18 cellular contexts compared by ENCODE assay signal in the genomic region with DNA sequence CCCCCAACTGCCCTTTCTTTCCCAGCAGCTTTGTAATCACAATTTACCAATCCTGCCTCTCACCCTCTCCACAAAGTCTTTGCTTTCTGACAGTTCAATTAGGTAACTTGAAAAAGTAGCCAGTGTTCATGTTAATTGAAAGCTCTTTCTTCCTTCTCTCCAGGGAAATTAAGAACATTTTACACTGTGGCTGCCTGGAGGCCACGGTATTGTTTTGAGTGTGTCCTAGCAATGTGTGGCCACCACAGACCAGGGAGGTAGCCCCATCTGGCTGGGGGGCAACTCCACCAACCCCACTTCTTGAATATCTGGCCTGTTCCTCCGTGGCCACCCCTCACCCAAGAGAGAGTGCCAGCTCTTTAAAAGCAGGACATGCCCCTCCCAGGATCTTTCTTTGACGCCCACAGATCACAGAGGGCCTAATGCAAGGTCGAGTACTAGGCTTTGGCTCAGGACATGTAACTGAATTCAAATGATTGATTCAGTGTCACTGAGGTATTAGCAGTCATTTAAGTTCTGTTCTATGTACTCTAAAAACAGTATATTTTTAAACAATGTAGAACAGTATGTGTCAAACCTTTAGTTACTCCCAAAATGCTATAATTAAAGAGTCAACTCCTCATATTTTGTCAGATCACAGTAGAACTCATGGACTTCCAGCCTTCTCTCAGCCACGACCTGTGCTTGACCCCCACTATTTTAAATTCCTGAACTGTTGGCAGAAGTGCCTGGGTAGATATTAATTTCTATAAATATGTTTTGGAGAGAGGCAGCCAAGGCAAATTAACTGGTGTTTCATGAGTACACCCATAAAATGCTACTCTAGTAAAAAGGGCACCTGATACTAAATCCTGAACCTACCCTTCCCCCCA.
DNase-seq lines count a peak whose midpoint lies in the region; ATAC-seq and TF ChIP-seq lines count a peak whose summit lies in the region.
"Had no signal": no experiment of that assay in that cellular context is flagged by ENCODE, and none has a peak within 500 bp of the region (broad histone marks: within the 10 kb centered on the region; RNA-seq: fewer than 3 reads in every experiment).

No MANE protein-coding gene starts in this region.

- CTCF ChIA-PET in CD8-positive, alpha-beta T cell (lab: Charles Lee): no interaction called here

- TF ChIP-seq EP300 in esophagus muscularis mucosa (IDR thresholded peaks at IDR 0.05): peak; percentile 9

- H3K9me3 ChIP-seq in CD8-positive, alpha-beta T cell (ENCODE audit: low read length): no peaks in the 10 kb centered on the region
- H3K9me3 ChIP-seq in esophagus muscularis mucosa: no peaks in the 10 kb centered on the region
- H3K9me3 ChIP-seq: BLaER1, breast epithelium had no signal

- no peaks in the 10 kb centered on the region for H3K36me3 ChIP-seq in CD8-positive, alpha-beta T cell (ENCODE audit: insufficient read depth, low read length)
- no peaks in the 10 kb centered on the region for H3K36me3 ChIP-seq in esophagus muscularis mucosa
- H3K36me3 ChIP-seq: BLaER1, breast epithelium had no signal

- ATAC-seq in CD8-positive, alpha-beta T cell: no peak
- ATAC-seq: stimulated activated memory B cell treated with anti-CD40 and anti-IgM and Interleukin-4, amounts not matched to agents 10 μg/mL and 1 μg/mL and 100 μg/mL, for 72 hours had no signal

- H3K27me3 ChIP-seq in CD8-positive, alpha-beta T cell (ENCODE audit: insufficient read depth, low read length): no peaks in the 10 kb centered on the region
- no peaks in the 10 kb centered on the region for H3K27me3 ChIP-seq in esophagus muscularis mucosa
- H3K27me3 ChIP-seq: BLaER1, breast epithelium had no signal

- WGBS in esophagus muscularis mucosa: 54% methylated on average over 4 of the region's 5 CpGs

- DNase-seq in CD8-positive, alpha-beta T cell: no peak
- DNase-seq in LNCaP clone FGC (ENCODE audit: low read depth) (peak; percentile 31), esophagus muscularis mucosa (ENCODE audit: extremely low spot score) (no peak), erythroblast (lab: John Stamatoyannopoulos, UW) (no peak), CD1c-positive myeloid dendritic cell (ENCODE audit: extremely low spot score) (no peak), NCI-H1436 (lab: John Stamatoyannopoulos, UW) (no peak)
- no peak for DNase-seq in central memory CD4-positive, alpha-beta T cell
- DNase-seq: GDM1; KG1; NCI-H526 treated with DMSO at 0.1 percent for 48 hours; retina; stimulated activated CD4-positive, alpha-beta T cell treated with anti-CD3 and anti-CD28 coated beads, Interleukin-4, amount 100 ng/mL, for 1 hour had no signal

- H3K9me3 Mint-ChIP-seq in CD8-positive, alpha-beta T cell: no peaks in the 10 kb centered on the region
- H3K9me3 Mint-ChIP-seq in nephron: no peaks in the 10 kb centered on the region
- H3K9me3 Mint-ChIP-seq: activated T-helper 2 cell treated with anti-CD3 and anti-CD28 coated beads, Interferon-gamma antibody, Interleukin-2, Interleukin-4, amounts not matched to agents 10 μg/mL and 5 μg/mL and 100 μg/mL, durations not matched to agents 14 hours and 24 hours and 36 hours; stimulated activated memory B cell treated with anti-CD40 and anti-IgM and Interleukin-4, amounts not matched to agents 10 μg/mL and 1 μg/mL and 100 μg/mL, for 72 hours had no signal

- peaks cover 70% of the 10 kb centered on the region for H3K4me1 Mint-ChIP-seq in CD8-positive, alpha-beta T cell (ENCODE audit: low read depth)
- peaks cover 49% of the 10 kb centered on the region for H3K4me1 Mint-ChIP-seq in nephron
- H3K4me1 Mint-ChIP-seq: stimulated activated memory B cell treated with anti-CD40 and anti-IgM and Interleukin-4, amounts not matched to agents 10 μg/mL and 1 μg/mL and 100 μg/mL, for 72 hours had no signal

- H3K27me3 Mint-ChIP-seq in CD8-positive, alpha-beta T cell (ENCODE audit: low read depth): no peaks in the 10 kb centered on the region
- H3K27me3 Mint-ChIP-seq in nephron (ENCODE audit: low read depth): no peaks in the 10 kb centered on the region
- H3K27me3 Mint-ChIP-seq: stimulated activated memory B cell treated with anti-CD40 and anti-IgM and Interleukin-4, amounts not matched to agents 10 μg/mL and 1 μg/mL and 100 μg/mL, for 72 hours had no signal

- no peak overlapping the region for H3K4me3 ChIP-seq in CD8-positive, alpha-beta T cell (ENCODE audit: low read depth, low read length)
- H3K4me3 ChIP-seq in LNCaP clone FGC (ENCODE audit: low read depth, low read length) (no peak overlapping the region), esophagus muscularis mucosa (no peak overlapping the region)
- H3K4me3 ChIP-seq: BLaER1, breast epithelium had no signal

- H3K4me1 ChIP-seq in CD8-positive, alpha-beta T cell (ENCODE audit: insufficient read depth, low read length): peaks cover 14% of the 10 kb centered on the region
- peaks cover 15 to 53% (median 47%) of the 10 kb centered on the region in 4 donors for H3K4me1 ChIP-seq in esophagus muscularis mucosa
- H3K4me1 ChIP-seq: BLaER1, breast epithelium had no signal

- TF ChIP-seq POLR2A in esophagus muscularis mucosa (IDR thresholded peaks at IDR 0.05; ENCODE audit: low read depth) (no peak), erythroblast (IDR thresholded peaks at IDR 0.05; ENCODE audit: low read length) (no peak)

- POLR2A ChIA-PET in CD8-positive, alpha-beta T cell (lab: Charles Lee): no interaction called here

- no peak for TF ChIP-seq CTCF in CD8-positive, alpha-beta T cell (IDR thresholded peaks at IDR 0.05)
- TF ChIP-seq CTCF in LNCaP clone FGC (IDR thresholded peaks at IDR 0.05; ENCODE audit: control insufficient read depth, extremely low read depth, insufficient read depth) (no peak), esophagus muscularis mucosa (IDR thresholded peaks at IDR 0.05) (no peak), nephron (IDR thresholded peaks at IDR 0.05; ENCODE audit: unreplicated experiment in 3 of 3) (no peak)

- intact Hi-C loops in CD8-positive, alpha-beta T cell (cut with DNase I, micrococcal nuclease): no loop called here
- intact Hi-C loops in esophagus muscularis mucosa (cut with DNase I): no loop called here

- H3K4me3 Mint-ChIP-seq in CD8-positive, alpha-beta T cell: no peak overlapping the region
- H3K4me3 Mint-ChIP-seq in nephron: no peak overlapping the region
- H3K4me3 Mint-ChIP-seq: stimulated activated memory B cell treated with anti-CD40 and anti-IgM and Interleukin-4, amounts not matched to agents 10 μg/mL and 1 μg/mL and 100 μg/mL, for 72 hours had no signal

- H3K27ac ChIP-seq in CD8-positive, alpha-beta T cell (ENCODE audit: low read depth, low read length): no peak overlapping the region
- H3K27ac ChIP-seq in esophagus muscularis mucosa (replicated peaks in 1 of 4): peak overlapping the region; percentile 73 to 79 (median 76)
- H3K27ac ChIP-seq: BLaER1, RWPE1 had no signal

- peaks cover 16% of the 10 kb centered on the region for H3K36me3 Mint-ChIP-seq in CD8-positive, alpha-beta T cell
- no peaks in the 10 kb centered on the region for H3K36me3 Mint-ChIP-seq in nephron (ENCODE audit: low read depth)
- H3K36me3 Mint-ChIP-seq: stimulated activated memory B cell treated with anti-CD40 and anti-IgM and Interleukin-4, amounts not matched to agents 10 μg/mL and 1 μg/mL and 100 μg/mL, for 72 hours had no signal

- peak overlapping the region; percentile 34 for H3K27ac Mint-ChIP-seq in CD8-positive, alpha-beta T cell
- peak overlapping the region; percentile 12 to 64 (median 50) for H3K27ac Mint-ChIP-seq in nephron
- H3K27ac Mint-ChIP-seq: activated T-helper 2 cell treated with anti-CD3 and anti-CD28 coated beads, Interferon-gamma antibody, Interleukin-2, Interleukin-4, amounts not matched to agents 10 μg/mL and 5 μg/mL and 100 μg/mL, durations not matched to agents 14 hours and 24 hours and 36 hours; stimulated activated memory B cell treated with anti-CD40 and anti-IgM and Interleukin-4, amounts not matched to agents 10 μg/mL and 1 μg/mL and 100 μg/mL, for 72 hours had no signal
